8 cellular contexts compared by ENCODE assay signal in genomic region chr2:30233142-30233961, GRCh38. TPM values are rescaled to one million over a fixed set of nuclear protein-coding genes. Genes with fewer than 3 reads are reported as not detected.
DNase-seq lines count a peak whose midpoint lies in the region; ATAC-seq and TF ChIP-seq lines count a peak whose summit lies in the region.

No MANE protein-coding gene starts in this region.

- no peaks in the 10 kb centered on the region for H3K9me3 ChIP-seq in BLaER1 treated with 17β-estradiol and CSF1 and Interleukin-3, amounts not matched to agents 10 nM and 100 nM (replicated peaks in 1 of 11)
- H3K9me3 ChIP-seq in Loucy (ENCODE audit: insufficient read depth, low read depth, low read length) (no peaks in the 10 kb centered on the region), duodenal mucosa (ENCODE audit: control insufficient read depth in 1 of 2, low read length in 2 of 2) (no peaks in the 10 kb centered on the region), neural cell (ENCODE audit: low read length) (no peaks in the 10 kb centered on the region)

- peak overlapping the region in 6 of 11 experiments; percentile 73 to 88 (median 84); a peak in 11 of 22 replicates for H3K27ac ChIP-seq in BLaER1 treated with 17β-estradiol and CSF1 and Interleukin-3, amounts not matched to agents 10 nM and 100 nM
- H3K27ac ChIP-seq in duodenal mucosa (ENCODE audit: low read depth, low read length), result no peak overlapping the region
- H3K27ac ChIP-seq in neural cell (ENCODE audit: low read length), result peak overlapping the region; percentile 100

- peaks cover 22 to 51% (median 36%) of the 10 kb centered on the region in 10 experiments for H3K4me1 ChIP-seq in BLaER1 treated with 17β-estradiol and CSF1 and Interleukin-3, amounts not matched to agents 10 nM and 100 nM
- H3K4me1 ChIP-seq in Loucy (ENCODE audit: insufficient read depth, low read length, poor library complexity, severe bottlenecking) (peaks cover 57% of the 10 kb centered on the region), duodenal mucosa (ENCODE audit: control insufficient read depth in 1 of 2, insufficient read depth in 2 of 2, low read length in 2 of 2) (peaks cover 16 to 42% of the 10 kb centered on the region in 2 donors)

- H3K9me2 ChIP-seq in Loucy (replicated peaks; ENCODE audit: low read depth, low read length) (no peaks in the 10 kb centered on the region), neural cell (ENCODE audit: insufficient read depth, low read length) (no peaks in the 10 kb centered on the region)

- no peaks in the 10 kb centered on the region for H3F3A ChIP-seq in Loucy (ENCODE audit: low read depth)
- H3F3A ChIP-seq in neural cell (ENCODE audit: insufficient read depth, low read length, poor library complexity, severe bottlenecking), result no peaks in the 10 kb centered on the region

- TF ChIP-seq CTCF in Loucy (conservative IDR thresholded peaks at IDR 0.05; ENCODE audit: low read length) (peak; percentile 27; the same call in 1 of the 2 replicates), neural cell (IDR thresholded peaks at IDR 0.05; ENCODE audit: poor library complexity, severe bottlenecking) (no peak)

- peak overlapping the region in 10 of 11 experiments; percentile 78 to 89 (median 84); a peak in 21 of 22 replicates for H3K9ac ChIP-seq in BLaER1 treated with 17β-estradiol and CSF1 and Interleukin-3, amounts not matched to agents 10 nM and 100 nM
- H3K9ac ChIP-seq in Loucy (ENCODE audit: low read depth, low read length, poor library complexity, severe bottlenecking) (peak overlapping the region; percentile 92), duodenal mucosa (ENCODE audit: low read depth in 1 of 2, low read length in 2 of 2) (peak overlapping the region; percentile 47 to 72), neural cell (ENCODE audit: low read length) (peak overlapping the region; percentile 100)

- peak overlapping the region; percentile 92 to 100 (median 97) for H3K4me2 ChIP-seq in BLaER1 treated with 17β-estradiol and CSF1 and Interleukin-3, amounts not matched to agents 10 nM and 100 nM
- H3K4me2 ChIP-seq in Loucy (ENCODE audit: low read depth, low read length, poor library complexity, severe bottlenecking) (peak overlapping the region; percentile 91), neural cell (ENCODE audit: low read length) (peak overlapping the region; percentile 96)

- H3K79me2 ChIP-seq in Loucy (ENCODE audit: insufficient read depth, low read length) (peaks cover 60% of the 10 kb centered on the region), neural cell (replicated peaks; ENCODE audit: insufficient read depth, low read length) (peaks cover 62% of the 10 kb centered on the region)

- peaks cover 14 to 20% (median 16%) of the 10 kb centered on the region in 11 experiments; a peak in 19 of 22 replicates for H3K27me3 ChIP-seq in BLaER1 treated with 17β-estradiol and CSF1 and Interleukin-3, amounts not matched to agents 10 nM and 100 nM
- H3K27me3 ChIP-seq in Loucy (ENCODE audit: insufficient read depth, low read length, poor library complexity, severe bottlenecking) (no peaks in the 10 kb centered on the region), duodenal mucosa (ENCODE audit: control insufficient read depth in 1 of 2, insufficient read depth in 2 of 2, low read length in 2 of 2) (peaks cover 11 to 29% of the 10 kb centered on the region in 2 donors), neural cell (ENCODE audit: insufficient read depth, low read depth, low read length) (no peaks in the 10 kb centered on the region)

- peaks cover 4 to 43% (median 37%) of the 10 kb centered on the region in 11 experiments; a peak in 20 of 22 replicates for H3K36me3 ChIP-seq in BLaER1 treated with 17β-estradiol and CSF1 and Interleukin-3, amounts not matched to agents 10 nM and 100 nM
- peaks cover 20% of the 10 kb centered on the region; the same call in 1 of the 2 replicates for H3K36me3 ChIP-seq in Loucy (ENCODE audit: insufficient read depth, low read length)
- H3K36me3 ChIP-seq in duodenal mucosa (ENCODE audit: control insufficient read depth in 1 of 2, insufficient read depth in 2 of 2, low read length in 2 of 2), result no peaks in the 10 kb centered on the region
- peaks cover 10% of the 10 kb centered on the region for H3K36me3 ChIP-seq in neural cell (ENCODE audit: insufficient read depth, low read length)

- peak overlapping the region; percentile 68 to 84 (median 77) for H3K4me3 ChIP-seq in BLaER1 treated with 17β-estradiol and CSF1 and Interleukin-3, amounts not matched to agents 10 nM and 100 nM
- H3K4me3 ChIP-seq in Loucy (ENCODE audit: low read length, poor library complexity, severe bottlenecking), result peak overlapping the region; percentile 95
- H3K4me3 ChIP-seq in duodenal mucosa (ENCODE audit: low read depth in 1 of 2, low read length in 2 of 2), result peak overlapping the region; percentile 76 to 81
- H3K4me3 ChIP-seq in neural cell (ENCODE audit: low read length), result peak overlapping the region; percentile 87

- no peak for TF ChIP-seq EP300 in neural cell (conservative IDR thresholded peaks at IDR 0.05; ENCODE audit: poor library complexity, severe bottlenecking)

- DNase-seq in Ammon's horn (ENCODE audit: low spot score), result no peak
- DNase-seq in GM03348 (ENCODE audit: low spot score), result no peak
- no peak for DNase-seq in AG08395 (ENCODE audit: low spot score)

- H2AFZ ChIP-seq in Loucy (ENCODE audit: low read length) (no peak overlapping the region), neural cell (ENCODE audit: low read depth, low read length) (no peak overlapping the region)

- no peak for ATAC-seq in HG03139 (IDR thresholded peaks at IDR 0.05; ENCODE audit: unreplicated experiment)

- peaks cover 0 to 26% (median 12%) of the 10 kb centered on the region in 11 experiments; a peak in 12 of 22 replicates for H4K20me1 ChIP-seq in BLaER1 treated with 17β-estradiol and CSF1 and Interleukin-3, amounts not matched to agents 10 nM and 100 nM
- H4K20me1 ChIP-seq in Loucy (ENCODE audit: insufficient read depth, low read length, poor library complexity, severe bottlenecking) (peaks cover 48% of the 10 kb centered on the region), neural cell (ENCODE audit: insufficient read depth) (peaks cover 44% of the 10 kb centered on the region)

- no peak for TF ChIP-seq RAD21 in neural cell (conservative IDR thresholded peaks at IDR 0.05)

TF ChIP-seq in neural cell, 6 proteins besides CTCF, POLR2A, EP300 and RAD21:
- no peak for TF ChIP-seq POLR2AphosphoS5 (IDR thresholded peaks at IDR 0.05)
- no peak for TF ChIP-seq SMC3 (conservative IDR thresholded peaks at IDR 0.05; ENCODE audit: poor library complexity)
- no peak for TF ChIP-seq EZH2 (IDR thresholded peaks at IDR 0.05; ENCODE audit: borderline replicate concordance, insufficient read depth, low read length, poor library complexity, severe bottlenecking)
- TF ChIP-seq MXI1 (conservative IDR thresholded peaks at IDR 0.05; ENCODE audit: poor library complexity, severe bottlenecking), result no peak

RNA-seq across cellular contexts. Expression of gene LBH, which starts 2.0 kb away (rescaled TPM):
- 345 and 456 TPM in 2 replicates for polyA plus RNA-seq in neural cell
- 337 and 433 TPM in 2 replicates for polyA minus RNA-seq in neural cell
